8 cellular contexts compared by ENCODE assay signal in genomic region chr14:91264151-91265150, GRCh38. TPM values are rescaled to one million over a fixed set of nuclear protein-coding genes. Genes with fewer than 3 reads are reported as not detected.
DNase-seq lines count a peak whose midpoint lies in the region; ATAC-seq and TF ChIP-seq lines count a peak whose summit lies in the region.

No MANE protein-coding gene starts in this region.

- H3K27ac ChIP-seq in hepatocyte, result no peak overlapping the region

- H3K4me3 ChIP-seq in HFF-Myc (replicated peaks; ENCODE audit: low read depth, low read length), result peak overlapping the region; percentile 21; the same call in 1 of the 2 replicates
- no peak overlapping the region for H3K4me3 ChIP-seq in hepatocyte
- H3K4me3 ChIP-seq in skeletal muscle satellite cell (ENCODE audit: low read length), result peak overlapping the region; percentile 67

- H3K27me3 ChIP-seq in hepatocyte, result no peaks in the 10 kb centered on the region
- H3K27me3 ChIP-seq in skeletal muscle satellite cell (ENCODE audit: control insufficient read depth, insufficient read depth, low read length), result no peaks in the 10 kb centered on the region

- H3K9me2 ChIP-seq in hepatocyte (replicated peaks; ENCODE audit: insufficient read depth), result no peaks in the 10 kb centered on the region

- DNase-seq in HFF-Myc (ENCODE audit: extremely low read depth, low read depth) (no peak), hepatocyte (ENCODE audit: low spot score) (peak; percentile 38), NCI-H510A (lab: John Stamatoyannopoulos, UW) (no peak), NCI-H187 treated with DMSO at 0.1 percent for 48 hours (lab: John Stamatoyannopoulos, UW) (no peak), cerebellar cortex (ENCODE audit: low spot score) (no peak)
- peak; percentile 28 for DNase-seq in activated naive CD4-positive, alpha-beta T cell treated with anti-CD3 and anti-CD28 coated beads, Interleukin-2, amount 50 U/mL, for 16 hours

- H3K9me3 ChIP-seq in hepatocyte (ENCODE audit: low read depth) (no peaks in the 10 kb centered on the region), skeletal muscle satellite cell (replicated peaks; ENCODE audit: low read length) (no peaks in the 10 kb centered on the region)

- peak overlapping the region; percentile 29 for H2AFZ ChIP-seq in hepatocyte

- ATAC-seq in HG02642 (IDR thresholded peaks at IDR 0.05; ENCODE audit: poor library complexity, unreplicated experiment), result no peak

- peak overlapping the region; percentile 49 for H3K9ac ChIP-seq in skeletal muscle satellite cell (ENCODE audit: low read depth, low read length)

- no peaks in the 10 kb centered on the region for H3K36me3 ChIP-seq in hepatocyte (replicated peaks; ENCODE audit: insufficient read depth, low read depth)
- no peaks in the 10 kb centered on the region for H3K36me3 ChIP-seq in skeletal muscle satellite cell (ENCODE audit: insufficient read depth, low read length)

- H3K4me2 ChIP-seq in hepatocyte (peak overlapping the region; percentile 84), skeletal muscle satellite cell (ENCODE audit: low read length) (peak overlapping the region; percentile 82)

- H3K4me1 ChIP-seq in hepatocyte (ENCODE audit: insufficient read depth), result peaks cover 6% of the 10 kb centered on the region
- H3K4me1 ChIP-seq in skeletal muscle satellite cell (ENCODE audit: control insufficient read depth, insufficient read depth, low read length), result peaks cover 6% of the 10 kb centered on the region

- 20% methylated on average over 37 of the region's 69 CpGs for WGBS in hepatocyte (ENCODE audit: low lambda C conversion rate, missing lambda C conversion rate)

- TF ChIP-seq CTCF in HFF-Myc (IDR thresholded peaks at IDR 0.05; ENCODE audit: low read depth, low read length, missing control alignments) (no peak), hepatocyte (IDR thresholded peaks at IDR 0.05; ENCODE audit: poor library complexity) (no peak)

- H4K20me1 ChIP-seq in hepatocyte (ENCODE audit: insufficient read depth, poor library complexity, severe bottlenecking), result no peaks in the 10 kb centered on the region

- H3K79me2 ChIP-seq in hepatocyte, result no peaks in the 10 kb centered on the region

RNA-seq across cellular contexts. Expression of gene GPR68, which starts 19.9 kb away (rescaled TPM):
- 0.20 and 0.44 TPM in 2 replicates for total RNA-seq in hepatocyte
- 0.42 TPM in 1 of 2 replicates, not detected in the other for polyA plus RNA-seq in hepatocyte
- 0.51 and 4.8 TPM in 2 replicates for total RNA-seq in skeletal muscle satellite cell (2012; rRNA removed)

Comparison
In these comparisons a context has a peak if more than half of its experiments do, and no peak if none do; other contexts are left out.
1. DNase-seq: peak in activated naive CD4-positive, alpha-beta T cell treated with anti-CD3 and anti-CD28 coated beads, Interleukin-2, amount 50 U/mL, for 16 hours (single experiment) and hepatocyte (single experiment); none in HFF-Myc (single experiment), NCI-H510A (single experiment), NCI-H187 treated with DMSO at 0.1 percent for 48 hours (single experiment) and cerebellar cortex (single experiment).